In genomic region chrX:10512741-10513140, GRCh38 we compare ENCODE assay signal across 17 cellular contexts.
"Had no signal": no experiment of that assay in that cellular context is flagged by ENCODE, and none has a peak within 500 bp of the region (broad histone marks: within the 10 kb centered on the region; RNA-seq: fewer than 3 reads in every experiment).

No MANE protein-coding gene starts in this region.

- H3K4me3 ChIP-seq: esophagus squamous epithelium, left ventricle myocardium inferior, lower lobe of right lung, skin epidermis, testis, tibial nerve had no signal

- H3K27ac ChIP-seq: esophagus squamous epithelium, left ventricle myocardium inferior, lower lobe of right lung, skin epidermis, testis had no signal

- H3K9me3 ChIP-seq: esophagus squamous epithelium, left ventricle myocardium inferior, lower lobe of right lung, testis, tibial nerve had no signal

- H3K36me3 ChIP-seq: esophagus squamous epithelium, left ventricle myocardium inferior, lower lobe of right lung, tibial nerve had no signal

- H3K36me3 Mint-ChIP-seq: naive B cell; stimulated activated naive B cell treated with anti-CD40 and anti-IgM and Interleukin-4, amounts not matched to agents 10 μg/mL and 1 μg/mL and 100 μg/mL, for 72 hours had no signal

- H3K4me1 Mint-ChIP-seq: naive B cell; nephron progenitor cell; stimulated activated naive B cell treated with anti-CD40 and anti-IgM and Interleukin-4, amounts not matched to agents 10 μg/mL and 1 μg/mL and 100 μg/mL, for 72 hours; stimulated activated naive CD8-positive, alpha-beta T cell treated with anti-CD3 and anti-CD28 coated beads, Interleukin-15, amount 100 ng/mL, for 72 hours had no signal

- H3K4me3 Mint-ChIP-seq: naive B cell; nephron progenitor cell; stimulated activated naive B cell treated with anti-CD40 and anti-IgM and Interleukin-4, amounts not matched to agents 10 μg/mL and 1 μg/mL and 100 μg/mL, for 72 hours; stimulated activated naive CD8-positive, alpha-beta T cell treated with anti-CD3 and anti-CD28 coated beads, Interleukin-15, amount 100 ng/mL, for 72 hours had no signal

- H3K27me3 Mint-ChIP-seq: stimulated activated naive CD8-positive, alpha-beta T cell treated with anti-CD3 and anti-CD28 coated beads, Interleukin-15, amount 100 ng/mL, for 72 hours had no signal

- H3K9me3 Mint-ChIP-seq: stimulated activated naive B cell treated with anti-CD40 and anti-IgM and Interleukin-4, amounts not matched to agents 10 μg/mL and 1 μg/mL and 100 μg/mL, for 72 hours; stimulated activated naive CD8-positive, alpha-beta T cell treated with anti-CD3 and anti-CD28 coated beads, Interleukin-15, amount 100 ng/mL, for 72 hours had no signal

- H3K27ac Mint-ChIP-seq: naive B cell; nephron progenitor cell; stimulated activated naive B cell treated with anti-CD40 and anti-IgM and Interleukin-4, amounts not matched to agents 10 μg/mL and 1 μg/mL and 100 μg/mL, for 72 hours; stimulated activated naive CD8-positive, alpha-beta T cell treated with anti-CD3 and anti-CD28 coated beads, Interleukin-15, amount 100 ng/mL, for 72 hours had no signal

- H3K4me1 ChIP-seq: lower lobe of right lung had no signal

- H3K27me3 ChIP-seq: esophagus squamous epithelium, testis, tibial nerve had no signal

- DNase-seq: effector memory CD4-positive, alpha-beta T cell; esophagus squamous epithelium; kidney; left cardiac atrium; left ventricle myocardium inferior; lower lobe of right lung; mesendoderm; naive B cell; nephron progenitor cell; posterior cingulate gyrus; stimulated activated CD4-positive, alpha-beta T cell treated with anti-CD3 and anti-CD28 coated beads, Interleukin-2, amount 100 ng/mL, for 24 hours; stimulated activated CD4-positive, alpha-beta T cell treated with anti-CD3 and anti-CD28 coated beads, Interleukin-4, amount 100 ng/mL, for 4 hours; stimulated activated naive B cell treated with anti-CD40 and anti-IgM and Interleukin-4, amounts not matched to agents 10 μg/mL and 1 μg/mL and 100 μg/mL, for 72 hours; stimulated activated naive CD8-positive, alpha-beta T cell treated with anti-CD3 and anti-CD28 coated beads, Interleukin-15, amount 100 ng/mL, for 72 hours; testis had no signal
